Comparison of ENCODE assay signal across 28 cellular contexts in genomic region chr10:8151086-8151485, GRCh38.
"Had no signal": no experiment of that assay in that cellular context is flagged by ENCODE, and none has a peak within 500 bp of the region (broad histone marks: within the 10 kb centered on the region; RNA-seq: fewer than 3 reads in every experiment).

No MANE protein-coding gene starts in this region.

- H3K27ac ChIP-seq: neural progenitor cell, ovary, parathyroid adenoma, psoas muscle, right lobe of liver, sigmoid colon, stomach, thoracic aorta, thyroid gland, tibial nerve, upper lobe of left lung, vagina had no signal

- H3K27me3 ChIP-seq: neural progenitor cell, ovary, right lobe of liver, sigmoid colon, thyroid gland, tibial nerve, upper lobe of left lung, vagina had no signal

- H3K4me1 Mint-ChIP-seq: natural killer cell; nephron; stimulated activated effector memory CD8-positive, alpha-beta T cell treated with anti-CD3 and anti-CD28 coated beads, Interleukin-12 subunit alpha, Interleukin-12 subunit beta, amount 100 ng/mL, for 72 hours; stimulated activated naive B cell treated with anti-CD40 and anti-IgM and Interleukin-4, amounts not matched to agents 10 μg/mL and 1 μg/mL and 100 μg/mL, for 72 hours had no signal

- H2AFZ ChIP-seq: neural progenitor cell, parathyroid adenoma had no signal

- H3K27ac Mint-ChIP-seq: natural killer cell; nephron; neural progenitor cell; progenitor cell of endocrine pancreas; stimulated activated effector memory CD8-positive, alpha-beta T cell treated with anti-CD3 and anti-CD28 coated beads, Interleukin-12 subunit alpha, Interleukin-12 subunit beta, amount 100 ng/mL, for 72 hours; stimulated activated naive B cell treated with anti-CD40 and anti-IgM and Interleukin-4, amounts not matched to agents 10 μg/mL and 1 μg/mL and 100 μg/mL, for 72 hours; stimulated activated naive CD8-positive, alpha-beta T cell treated with anti-CD3 and anti-CD28 coated beads, Interleukin-15, Interleukin-2, amounts not matched to agents 100 ng/mL and 50 ng/mL, for 24 hours had no signal

- H3K4me1 ChIP-seq: parathyroid adenoma, psoas muscle, right lobe of liver, sigmoid colon, stomach, thyroid gland, tibial nerve, upper lobe of left lung, vagina had no signal

- H3K4me3 ChIP-seq: neural progenitor cell, ovary, psoas muscle, right lobe of liver, sigmoid colon, stomach, thoracic aorta, thyroid gland, tibial nerve, upper lobe of left lung, vagina had no signal

- H3K9ac ChIP-seq: neural progenitor cell, parathyroid adenoma had no signal

- H3K36me3 Mint-ChIP-seq: natural killer cell; neural progenitor cell; stimulated activated effector memory CD8-positive, alpha-beta T cell treated with anti-CD3 and anti-CD28 coated beads, Interleukin-12 subunit alpha, Interleukin-12 subunit beta, amount 100 ng/mL, for 72 hours; stimulated activated naive B cell treated with anti-CD40 and anti-IgM and Interleukin-4, amounts not matched to agents 10 μg/mL and 1 μg/mL and 100 μg/mL, for 72 hours had no signal

- H3K9me3 Mint-ChIP-seq: natural killer cell; nephron; neural progenitor cell; stimulated activated effector memory CD8-positive, alpha-beta T cell treated with anti-CD3 and anti-CD28 coated beads, Interleukin-12 subunit alpha, Interleukin-12 subunit beta, amount 100 ng/mL, for 72 hours; stimulated activated naive B cell treated with anti-CD40 and anti-IgM and Interleukin-4, amounts not matched to agents 10 μg/mL and 1 μg/mL and 100 μg/mL, for 72 hours; stimulated activated naive CD8-positive, alpha-beta T cell treated with anti-CD3 and anti-CD28 coated beads, Interleukin-15, Interleukin-2, amounts not matched to agents 100 ng/mL and 50 ng/mL, for 24 hours had no signal

- DNase-seq: natural killer cell; occipital lobe; ovary; posterior cingulate gyrus; psoas muscle; right cardiac atrium; right lobe of liver; sigmoid colon; small intestine; stimulated activated CD4-positive, alpha-beta T cell treated with anti-CD3 and anti-CD28 coated beads, Interleukin-15, amount 100 ng/mL, for 24 hours; stimulated activated CD4-positive, alpha-beta T cell treated with anti-CD3 and anti-CD28 coated beads, Interleukin-2, amount 100 ng/mL, for 24 hours; stimulated activated CD4-positive, alpha-beta T cell treated with anti-CD3 and anti-CD28 coated beads, Interleukin-2, amount 100 ng/mL, for 48 hours; stimulated activated CD4-positive, alpha-beta T cell treated with anti-CD3 and anti-CD28 coated beads, Interleukin-4, amount 100 ng/mL, for 24 hours; stimulated activated naive B cell treated with anti-CD40 and anti-IgM and Interleukin-4, amounts not matched to agents 10 μg/mL and 1 μg/mL and 100 μg/mL, for 72 hours; stimulated activated naive CD4-positive, alpha-beta T cell treated with Interleukin-2 at 50 U/mL for 16 hours; stomach; thyroid gland; trophoblast cell; upper lobe of left lung had no signal

- H3K36me3 ChIP-seq: neural progenitor cell, ovary, right lobe of liver, sigmoid colon, stomach, thoracic aorta, thyroid gland, tibial nerve, upper lobe of left lung, vagina had no signal

- ATAC-seq: natural killer cell; psoas muscle; right cardiac atrium; right lobe of liver; stimulated activated effector memory CD8-positive, alpha-beta T cell treated with anti-CD3 and anti-CD28 coated beads, Interleukin-12 subunit alpha, Interleukin-12 subunit beta, amount 100 ng/mL, for 72 hours; stimulated activated naive B cell treated with anti-CD40 and anti-IgM and Interleukin-4, amounts not matched to agents 10 μg/mL and 1 μg/mL and 100 μg/mL, for 72 hours had no signal

- H3K9me3 ChIP-seq: ovary, psoas muscle, right lobe of liver, sigmoid colon, thoracic aorta, thyroid gland, tibial nerve, upper lobe of left lung, vagina had no signal

- H3K79me2 ChIP-seq: parathyroid adenoma had no signal

- H3K4me2 ChIP-seq: neural progenitor cell had no signal

- H3K4me3 Mint-ChIP-seq: natural killer cell; nephron; neural progenitor cell; stimulated activated effector memory CD8-positive, alpha-beta T cell treated with anti-CD3 and anti-CD28 coated beads, Interleukin-12 subunit alpha, Interleukin-12 subunit beta, amount 100 ng/mL, for 72 hours; stimulated activated naive B cell treated with anti-CD40 and anti-IgM and Interleukin-4, amounts not matched to agents 10 μg/mL and 1 μg/mL and 100 μg/mL, for 72 hours; stimulated activated naive CD8-positive, alpha-beta T cell treated with anti-CD3 and anti-CD28 coated beads, Interleukin-15, Interleukin-2, amounts not matched to agents 100 ng/mL and 50 ng/mL, for 24 hours had no signal
